In genomic region chr6:4588581-4588980, GRCh38 we compare ENCODE assay signal across 1 cellular context.
TF ChIP-seq lines count a peak whose summit lies in the region.

No MANE protein-coding gene starts in this region.

TF ChIP-seq in K562, 482 proteins besides CTCF, POLR2A, EP300 and RAD21:
- TF ChIP-seq RBM17 (IDR thresholded peaks at IDR 0.05; ENCODE audit: borderline replicate concordance, low read depth, low read length) (no peak), XRCC4 (IDR thresholded peaks at IDR 0.05; ENCODE audit: extremely low read depth, insufficient read depth, insufficient read length) (no peak), MAX (CRISPR knock-in tag; IDR thresholded peaks at IDR 0.05) (0 out of 2 replicates have a peak, but pooled peaks have one; percentile 16)
- TF ChIP-seq, protein P1, sequence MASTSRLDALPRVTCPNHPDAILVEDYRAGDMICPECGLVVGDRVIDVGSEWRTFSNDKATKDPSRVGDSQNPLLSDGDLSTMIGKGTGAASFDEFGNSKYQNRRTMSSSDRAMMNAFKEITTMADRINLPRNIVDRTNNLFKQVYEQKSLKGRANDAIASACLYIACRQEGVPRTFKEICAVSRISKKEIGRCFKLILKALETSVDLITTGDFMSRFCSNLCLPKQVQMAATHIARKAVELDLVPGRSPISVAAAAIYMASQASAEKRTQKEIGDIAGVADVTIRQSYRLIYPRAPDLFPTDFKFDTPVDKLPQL (IDR thresholded peaks at IDR 0.05; ENCODE audit: extremely low read depth, insufficient read length), result no peak
TF ChIP-seq in K562: peak in this region for 1.
